In the genomic region with DNA sequence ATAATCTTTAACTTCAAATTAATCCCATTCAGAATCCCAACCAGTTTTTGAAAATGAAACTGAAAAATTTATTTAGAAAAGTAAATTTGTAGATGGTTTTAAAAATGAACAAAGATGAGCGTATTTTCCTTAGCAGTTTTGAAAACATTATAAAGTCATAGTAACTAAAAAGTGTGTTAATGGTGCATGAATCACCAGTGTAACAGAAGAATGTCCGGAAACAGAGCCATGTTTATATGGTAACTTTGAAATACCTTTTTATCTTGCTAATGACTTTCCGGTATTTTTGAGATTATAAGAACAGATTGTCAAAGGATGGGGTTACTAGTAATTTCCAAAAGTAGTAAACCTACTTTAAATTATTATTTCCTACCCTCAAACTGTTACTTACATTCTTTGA, we compare ENCODE assay signal across 17 cellular contexts.
DNase-seq lines count a peak whose midpoint lies in the region; ATAC-seq, FAIRE-seq and TF ChIP-seq lines count a peak whose summit lies in the region.
"Had no signal": no experiment of that assay in that cellular context is flagged by ENCODE, and none has a peak within 500 bp of the region (broad histone marks: within the 10 kb centered on the region; RNA-seq: fewer than 3 reads in every experiment).

No MANE protein-coding gene starts in this region.

- no peaks in the 10 kb centered on the region for H4K20me1 ChIP-seq in astrocyte (ENCODE audit: insufficient read depth, low read length)
- H4K20me1 ChIP-seq in smooth muscle cell (ENCODE audit: low read depth) = no peaks in the 10 kb centered on the region

- H3K27me3 ChIP-seq in astrocyte (ENCODE audit: insufficient read depth, low read length) (no peaks in the 10 kb centered on the region), smooth muscle cell (ENCODE audit: low read depth) (no peaks in the 10 kb centered on the region)
- H3K27me3 ChIP-seq: BE2C had no signal

- no peaks in the 10 kb centered on the region for H3K27me3 Mint-ChIP-seq in astrocyte (ENCODE audit: low read depth, unreplicated experiment)

- H3K4me2 ChIP-seq in astrocyte (ENCODE audit: low read length) (no peak overlapping the region), smooth muscle cell (no peak overlapping the region)
- H3K4me2 ChIP-seq: SK-N-SH had no signal

- DNase-seq in astrocyte (ENCODE audit: low read depth) (peak; percentile 55), fibroblast of pulmonary artery (ENCODE audit: low read depth) (peak; percentile 35), smooth muscle cell (lab: John Stamatoyannopoulos, UW; ENCODE audit: unreplicated experiment) (no peak), inferior parietal cortex (ENCODE audit: extremely low spot score) (no peak), NCI-H446 (lab: John Stamatoyannopoulos, UW) (no peak)
- DNase-seq: BE2C; CD8-positive, alpha-beta T cell; DND-41; HFFc6; NCI-H1105 treated with DMSO at 0.1 percent for 48 hours; NCI-H187; NCI-H446 treated with DMSO at 0.1 percent for 48 hours; NCI-H82; SK-N-SH had no signal

- ATAC-seq in GM19023 (IDR thresholded peaks at IDR 0.05; ENCODE audit: unreplicated experiment) = no peak
- ATAC-seq: CD8-positive, alpha-beta T cell; Right ventricle myocardium inferior had no signal

- no peaks in the 10 kb centered on the region for H3K4me1 Mint-ChIP-seq in astrocyte (ENCODE audit: low read depth, unreplicated experiment)

- H3K4me1 ChIP-seq in astrocyte (ENCODE audit: insufficient read depth, low read length) (no peaks in the 10 kb centered on the region), smooth muscle cell (ENCODE audit: low read depth) (no peaks in the 10 kb centered on the region)
- H3K4me1 ChIP-seq: BE2C had no signal

- H3K4me3 Mint-ChIP-seq in astrocyte (ENCODE audit: unreplicated experiment) = no peak overlapping the region
- H3K4me3 Mint-ChIP-seq: CD8-positive, alpha-beta T cell; HFFc6 had no signal

- H3K4me3 ChIP-seq in astrocyte (ENCODE audit: insufficient read depth, low read depth, low read length) (no peak overlapping the region), fibroblast of pulmonary artery (replicated peaks; ENCODE audit: low read depth, low read length) (no peak overlapping the region), smooth muscle cell (no peak overlapping the region)

- TF ChIP-seq CTCF in astrocyte (IDR thresholded peaks at IDR 0.05; ENCODE audit: insufficient read depth, low read depth, low read length) = no peak
- TF ChIP-seq CTCF in fibroblast of pulmonary artery (IDR thresholded peaks at IDR 0.05; ENCODE audit: low read length, missing control alignments) = no peak
- no peak for TF ChIP-seq CTCF in smooth muscle cell (IDR thresholded peaks at IDR 0.05; ENCODE audit: borderline replicate concordance, insufficient read depth, poor library complexity, severe bottlenecking)

- H3K9me3 ChIP-seq in astrocyte (ENCODE audit: insufficient read depth, low read depth, low read length) (no peaks in the 10 kb centered on the region), smooth muscle cell (replicated peaks; ENCODE audit: low read depth) (no peaks in the 10 kb centered on the region)
- H3K9me3 ChIP-seq: BE2C, SK-N-SH had no signal

- H3K9ac ChIP-seq in astrocyte (ENCODE audit: low read length) (no peak overlapping the region), smooth muscle cell (ENCODE audit: low read depth) (no peak overlapping the region)
- H3K9ac ChIP-seq: SK-N-SH had no signal

- H3K79me2 ChIP-seq in astrocyte (ENCODE audit: insufficient read depth, low read length) (no peaks in the 10 kb centered on the region), smooth muscle cell (ENCODE audit: low read depth) (no peaks in the 10 kb centered on the region)

- no peaks in the 10 kb centered on the region for H3K36me3 Mint-ChIP-seq in astrocyte (ENCODE audit: low read depth, unreplicated experiment)
- H3K36me3 Mint-ChIP-seq: CD8-positive, alpha-beta T cell had no signal

- H3K27ac ChIP-seq in astrocyte (ENCODE audit: low read depth, low read length) (no peak overlapping the region), smooth muscle cell (ENCODE audit: low read depth) (peak overlapping the region; percentile 40)

- H3F3A ChIP-seq in smooth muscle cell (ENCODE audit: low read depth) = no peaks in the 10 kb centered on the region

- H2AFZ ChIP-seq in astrocyte (ENCODE audit: low read depth, low read length) = no peak overlapping the region
- no peak overlapping the region for H2AFZ ChIP-seq in smooth muscle cell (ENCODE audit: low read depth)

- no peaks in the 10 kb centered on the region for H3K9me3 Mint-ChIP-seq in astrocyte (ENCODE audit: unreplicated experiment)
- H3K9me3 Mint-ChIP-seq: CD8-positive, alpha-beta T cell; HFFc6 had no signal

- no peak overlapping the region for H3K27ac Mint-ChIP-seq in astrocyte (ENCODE audit: unreplicated experiment)
- H3K27ac Mint-ChIP-seq: CD8-positive, alpha-beta T cell; HFFc6 had no signal

- H3K36me3 ChIP-seq in astrocyte (ENCODE audit: insufficient read depth, low read length) = peaks cover 8% of the 10 kb centered on the region
- H3K36me3 ChIP-seq in smooth muscle cell (ENCODE audit: low read depth) = peaks cover 18% of the 10 kb centered on the region
- H3K36me3 ChIP-seq: BE2C had no signal

- FAIRE-seq in G401.6 (lab: Jason Lieb, UNC) (peak; percentile 77), astrocyte (lab: Jason Lieb, UNC) (peak; percentile 96)

- WGBS in smooth muscle cell (ENCODE audit: low lambda C conversion rate) = 69% methylated on average over 3 of the region's 3 CpGs

Comparison
In these comparisons a context has a peak if more than half of its experiments do, and no peak if none do; other contexts are left out.
1. DNase-seq: peak in astrocyte (single experiment) and fibroblast of pulmonary artery (single experiment); none in smooth muscle cell (single experiment), inferior parietal cortex (single experiment) and NCI-H446 (0 of 2).